Comparison of ENCODE assay signal across 1 cellular context in the genomic region with DNA sequence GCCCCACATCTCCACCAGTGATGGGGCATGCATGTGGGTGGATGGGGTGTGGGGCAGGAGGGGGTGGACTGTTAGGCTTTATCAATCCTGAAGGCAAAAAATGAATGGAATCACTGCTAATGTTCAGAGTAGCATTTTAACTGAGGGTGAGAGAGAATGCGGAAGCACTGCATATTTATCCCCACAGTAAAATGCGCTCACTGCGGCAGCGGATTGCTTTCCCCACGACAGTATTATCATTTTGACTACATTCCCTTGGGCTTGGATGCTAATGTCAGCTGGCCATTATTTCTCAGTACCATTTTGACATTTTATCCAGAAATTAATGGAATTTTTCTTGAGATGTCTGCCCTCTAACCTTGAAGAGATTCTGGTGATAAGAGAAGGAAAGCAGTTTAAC.
TF ChIP-seq lines count a peak whose summit lies in the region.

No MANE protein-coding gene starts in this region.

TF ChIP-seq in SK-N-SH, 30 proteins besides CTCF, POLR2A, EP300 and RAD21 (continued from another document):
- TF ChIP-seq, protein P1, sequence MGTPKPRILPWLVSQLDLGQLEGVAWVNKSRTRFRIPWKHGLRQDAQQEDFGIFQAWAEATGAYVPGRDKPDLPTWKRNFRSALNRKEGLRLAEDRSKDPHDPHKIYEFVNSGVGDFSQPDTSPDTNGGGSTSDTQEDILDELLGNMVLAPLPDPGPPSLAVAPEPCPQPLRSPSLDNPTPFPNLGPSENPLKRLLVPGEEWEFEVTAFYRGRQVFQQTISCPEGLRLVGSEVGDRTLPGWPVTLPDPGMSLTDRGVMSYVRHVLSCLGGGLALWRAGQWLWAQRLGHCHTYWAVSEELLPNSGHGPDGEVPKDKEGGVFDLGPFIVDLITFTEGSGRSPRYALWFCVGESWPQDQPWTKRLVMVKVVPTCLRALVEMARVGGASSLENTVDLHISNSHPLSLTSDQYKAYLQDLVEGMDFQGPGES (IDR thresholded peaks at IDR 0.05; ENCODE audit: low read depth, low read length) = no peak
- TF ChIP-seq SMC3 (IDR thresholded peaks at IDR 0.05; ENCODE audit: low read depth, low read length) (no peak), TAF1 (IDR thresholded peaks at IDR 0.05; ENCODE audit: borderline replicate concordance, low read depth, low read length) (no peak), POLR2AphosphoS5 (IDR thresholded peaks at IDR 0.05; ENCODE audit: low read depth, low read length) (no peak), RCOR1 (IDR thresholded peaks at IDR 0.05; ENCODE audit: low read length) (no peak), NRF1 (IDR thresholded peaks at IDR 0.05; ENCODE audit: low read depth, low read length) (no peak), FOXM1 (IDR thresholded peaks at IDR 0.05; ENCODE audit: low read depth) (no peak), RXRA (IDR thresholded peaks at IDR 0.05; ENCODE audit: borderline replicate concordance, low read depth) (no peak), NFIC (IDR thresholded peaks at IDR 0.05; ENCODE audit: borderline replicate concordance) (no peak), GABPA (IDR thresholded peaks at IDR 0.05; ENCODE audit: low read depth) (no peak), CHD2 (IDR thresholded peaks at IDR 0.05; ENCODE audit: low read length, partially characterized antibody) (no peak), MXI1 (IDR thresholded peaks at IDR 0.05; ENCODE audit: low read depth, low read length) (no peak)
- TF ChIP-seq, protein P2, sequence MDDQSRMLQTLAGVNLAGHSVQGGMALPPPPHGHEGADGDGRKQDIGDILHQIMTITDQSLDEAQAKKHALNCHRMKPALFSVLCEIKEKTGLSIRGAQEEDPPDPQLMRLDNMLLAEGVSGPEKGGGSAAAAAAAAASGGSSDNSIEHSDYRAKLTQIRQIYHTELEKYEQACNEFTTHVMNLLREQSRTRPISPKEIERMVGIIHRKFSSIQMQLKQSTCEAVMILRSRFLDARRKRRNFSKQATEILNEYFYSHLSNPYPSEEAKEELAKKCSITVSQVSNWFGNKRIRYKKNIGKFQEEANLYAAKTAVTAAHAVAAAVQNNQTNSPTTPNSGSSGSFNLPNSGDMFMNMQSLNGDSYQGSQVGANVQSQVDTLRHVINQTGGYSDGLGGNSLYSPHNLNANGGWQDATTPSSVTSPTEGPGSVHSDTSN (IDR thresholded peaks at IDR 0.05) = no peak
- TF ChIP-seq, protein P3, sequence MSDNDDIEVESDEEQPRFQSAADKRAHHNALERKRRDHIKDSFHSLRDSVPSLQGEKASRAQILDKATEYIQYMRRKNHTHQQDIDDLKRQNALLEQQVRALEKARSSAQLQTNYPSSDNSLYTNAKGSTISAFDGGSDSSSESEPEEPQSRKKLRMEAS (IDR thresholded peaks at IDR 0.05; ENCODE audit: low read depth) = no peak
- TF ChIP-seq, protein P4, sequence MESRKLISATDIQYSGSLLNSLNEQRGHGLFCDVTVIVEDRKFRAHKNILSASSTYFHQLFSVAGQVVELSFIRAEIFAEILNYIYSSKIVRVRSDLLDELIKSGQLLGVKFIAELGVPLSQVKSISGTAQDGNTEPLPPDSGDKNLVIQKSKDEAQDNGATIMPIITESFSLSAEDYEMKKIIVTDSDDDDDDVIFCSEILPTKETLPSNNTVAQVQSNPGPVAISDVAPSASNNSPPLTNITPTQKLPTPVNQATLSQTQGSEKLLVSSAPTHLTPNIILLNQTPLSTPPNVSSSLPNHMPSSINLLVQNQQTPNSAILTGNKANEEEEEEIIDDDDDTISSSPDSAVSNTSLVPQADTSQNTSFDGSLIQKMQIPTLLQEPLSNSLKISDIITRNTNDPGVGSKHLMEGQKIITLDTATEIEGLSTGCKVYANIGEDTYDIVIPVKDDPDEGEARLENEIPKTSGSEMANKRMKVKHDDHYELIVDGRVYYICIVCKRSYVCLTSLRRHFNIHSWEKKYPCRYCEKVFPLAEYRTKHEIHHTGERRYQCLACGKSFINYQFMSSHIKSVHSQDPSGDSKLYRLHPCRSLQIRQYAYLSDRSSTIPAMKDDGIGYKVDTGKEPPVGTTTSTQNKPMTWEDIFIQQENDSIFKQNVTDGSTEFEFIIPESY (IDR thresholded peaks at IDR 0.05; ENCODE audit: borderline replicate concordance, low read depth) = no peak
